19 cellular contexts compared by ENCODE assay signal in the genomic region with DNA sequence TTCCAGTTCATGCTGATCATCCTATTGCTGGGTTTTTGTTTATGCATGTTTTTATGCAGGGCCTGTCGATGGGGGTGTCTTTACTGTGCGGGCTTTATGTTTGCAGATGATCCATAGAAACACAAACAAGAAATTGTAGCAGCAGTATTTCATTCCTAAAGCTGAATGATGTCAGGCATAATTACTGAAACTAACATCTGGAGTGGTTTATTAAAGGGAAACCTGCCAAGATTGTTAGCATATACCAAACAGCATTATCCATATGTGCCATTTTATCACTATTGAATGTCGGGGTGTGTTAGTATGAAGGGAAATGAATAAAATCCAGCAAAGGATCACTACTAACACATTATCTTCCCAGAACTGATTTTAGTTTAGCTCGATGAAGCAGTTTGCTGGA.
DNase-seq lines count a peak whose midpoint lies in the region; FAIRE-seq and TF ChIP-seq lines count a peak whose summit lies in the region.
"Had no signal": no experiment of that assay in that cellular context is flagged by ENCODE, and none has a peak within 500 bp of the region (broad histone marks: within the 10 kb centered on the region; RNA-seq: fewer than 3 reads in every experiment).

No MANE protein-coding gene starts in this region.

- H2BK5ac ChIP-seq in mesenchymal stem cell (ENCODE audit: low read depth, low read length, poor library complexity, severe bottlenecking), result no peak overlapping the region

- H3K27me3 ChIP-seq in mammary epithelial cell (ENCODE audit: insufficient read depth, low read length) (no peaks in the 10 kb centered on the region), mesenchymal stem cell (ENCODE audit: control insufficient read depth in 1 of 2, insufficient read depth in 1 of 2, low read length in 2 of 2) (no peaks in the 10 kb centered on the region)

- H3K27ac ChIP-seq in mammary epithelial cell (ENCODE audit: insufficient read depth, low read depth, low read length), result no peak overlapping the region
- H3K27ac ChIP-seq in mesenchymal stem cell (ENCODE audit: low read length, poor library complexity, severe bottlenecking), result no peak overlapping the region

- no TSS peak for BruUV-seq in mammary epithelial cell (replicated peaks; lab: Mats Ljungman, UMichigan)

- H3K27me3 Mint-ChIP-seq in progenitor cell of endocrine pancreas, result no peaks in the 10 kb centered on the region
- H3K27me3 Mint-ChIP-seq: CD4-positive, alpha-beta T cell had no signal

- no peak overlapping the region for H4K91ac ChIP-seq in mesenchymal stem cell (ENCODE audit: low read length)

- H3K4me3 Mint-ChIP-seq in progenitor cell of endocrine pancreas (ENCODE audit: low read depth), result no peak overlapping the region
- H3K4me3 Mint-ChIP-seq: CD4-positive, alpha-beta T cell had no signal

- no peak overlapping the region for H3K4ac ChIP-seq in mesenchymal stem cell (ENCODE audit: low read depth in 1 of 2, low read length in 2 of 2)

- in situ Hi-C loops in mammary epithelial cell (cut with MboI; ENCODE audit: low sequenced_read_pairs in 2 of 2), result no loop called here

- H2AK5ac ChIP-seq in mesenchymal stem cell (ENCODE audit: low read length, severe bottlenecking), result no peak overlapping the region

- no peak for TF ChIP-seq CTCF in choroid plexus epithelial cell (conservative IDR thresholded peaks at IDR 0.05; ENCODE audit: low read depth, low read length)
- TF ChIP-seq CTCF in mammary epithelial cell (conservative IDR thresholded peaks at IDR 0.05 in 1 of 2, IDR thresholded peaks at IDR 0.05 in 1 of 2; ENCODE audit: extremely low read depth in 1 of 2, insufficient read depth in 1 of 2, low read depth in 1 of 2, low read length in 2 of 2), result no peak
- TF ChIP-seq CTCF in progenitor cell of endocrine pancreas (IDR thresholded peaks at IDR 0.05; ENCODE audit: unreplicated experiment), result no peak

- H3K79me2 ChIP-seq in mammary epithelial cell (ENCODE audit: insufficient read depth, low read length), result peaks cover 15% of the 10 kb centered on the region

- H3K9ac ChIP-seq in mammary epithelial cell (ENCODE audit: insufficient read depth, low read length), result no peak overlapping the region
- no peak overlapping the region for H3K9ac ChIP-seq in mesenchymal stem cell (ENCODE audit: low read length)

- H2BK120ac ChIP-seq in mesenchymal stem cell (ENCODE audit: low read depth, low read length), result no peak overlapping the region

- no peaks in the 10 kb centered on the region for H3K4me1 Mint-ChIP-seq in progenitor cell of endocrine pancreas (ENCODE audit: low read depth)

- H3K9me3 ChIP-seq in mammary epithelial cell (replicated peaks; ENCODE audit: insufficient read depth, low read length), result no peaks in the 10 kb centered on the region
- H3K9me3 ChIP-seq in mesenchymal stem cell (ENCODE audit: control insufficient read depth, low read length), result no peaks in the 10 kb centered on the region
- H3K9me3 ChIP-seq: Caco-2 had no signal

- no peak overlapping the region for H3K4me3 ChIP-seq in choroid plexus epithelial cell (ENCODE audit: low read depth, low read length)
- no peak overlapping the region for H3K4me3 ChIP-seq in mammary epithelial cell (replicated peaks in 1 of 3; ENCODE audit: insufficient read depth in 1 of 3, low read depth in 2 of 3, low read length in 3 of 3)
- H3K4me3 ChIP-seq in mesenchymal stem cell (ENCODE audit: insufficient read depth in 1 of 2, low read depth in 1 of 2, low read length in 2 of 2), result no peak overlapping the region
- H3K4me3 ChIP-seq: GM12878, K562 had no signal

- no peak for FAIRE-seq in GM12892 (lab: Jason Lieb, UNC)
- FAIRE-seq: GM12878, K562 had no signal

- no peak for TF ChIP-seq POLR2A in GM12892 (IDR thresholded peaks at IDR 0.05; ENCODE audit: low read depth, low read length)

- peak; percentile 8 for DNase-seq in NCI-H1105 treated with DMSO at 0.1 percent for 48 hours (lab: John Stamatoyannopoulos, UW)
- no peak for DNase-seq in NCI-H1105 (lab: John Stamatoyannopoulos, UW)
- peak; percentile 83 for DNase-seq in NCI-H1694 treated with DMSO at 0.1 percent for 48 hours (lab: John Stamatoyannopoulos, UW)
- peak; percentile 24 for DNase-seq in choroid plexus epithelial cell (ENCODE audit: low read depth)
- DNase-seq in mammary epithelial cell, result no peak
- DNase-seq in progenitor cell of endocrine pancreas (ENCODE audit: low spot score, unreplicated experiment), result no peak
- no peak for DNase-seq in mesenchymal stem cell
- DNase-seq in GM12892 (ENCODE audit: insufficient read length), result no peak
- DNase-seq: Caco-2; CD4-positive, alpha-beta T cell; EL; GOT3; NCI-H2029; NCI-H446; NCI-H526 treated with DMSO at 0.1 percent for 48 hours; OCI-M1; SHP77 treated with DMSO at 0.1 percent for 48 hours had no signal

- H3K4me2 ChIP-seq in mammary epithelial cell (ENCODE audit: insufficient read depth, low read depth, low read length), result no peak overlapping the region
- H3K4me2 ChIP-seq in mesenchymal stem cell (ENCODE audit: low read length, poor library complexity, severe bottlenecking), result no peak overlapping the region

- H4K8ac ChIP-seq in mesenchymal stem cell (ENCODE audit: low read length), result no peak overlapping the region

- no peak overlapping the region for H3K18ac ChIP-seq in mesenchymal stem cell (ENCODE audit: low read depth in 1 of 2, low read length in 2 of 2)

- no peaks in the 10 kb centered on the region for H3K9me3 Mint-ChIP-seq in progenitor cell of endocrine pancreas (ENCODE audit: low read depth)
- H3K9me3 Mint-ChIP-seq: CD4-positive, alpha-beta T cell had no signal

- CTCF ChIA-PET in mammary epithelial cell (lab: Charles Lee; ENCODE audit: low non-redundant PET), result no interaction called here

- dilution Hi-C loops in mammary epithelial cell (cut with HindIII; ENCODE audit: low sequenced_read_pairs), result no loop called here

- H3K36me3 ChIP-seq in mammary epithelial cell (ENCODE audit: insufficient read depth, low read length) (no peaks in the 10 kb centered on the region), mesenchymal stem cell (ENCODE audit: control insufficient read depth in 1 of 2, insufficient read depth in 2 of 2, low read depth in 1 of 2, low read length in 2 of 2) (no peaks in the 10 kb centered on the region)

- no peak overlapping the region for H3K14ac ChIP-seq in mesenchymal stem cell (ENCODE audit: low read length in 2 of 2)

- H3K27ac Mint-ChIP-seq in progenitor cell of endocrine pancreas, result no peak overlapping the region
- H3K27ac Mint-ChIP-seq: CD4-positive, alpha-beta T cell had no signal

- no peak overlapping the region for H2BK15ac ChIP-seq in mesenchymal stem cell (ENCODE audit: low read depth, poor library complexity, severe bottlenecking)

- H4K20me1 ChIP-seq in mammary epithelial cell (ENCODE audit: insufficient read depth, low read length), result no peaks in the 10 kb centered on the region

- H3K79me1 ChIP-seq in mesenchymal stem cell (replicated peaks; ENCODE audit: low read length, poor library complexity, severe bottlenecking), result peaks cover 23% of the 10 kb centered on the region

- no peak overlapping the region for H3K23ac ChIP-seq in mesenchymal stem cell (ENCODE audit: low read length in 2 of 2)

- H3K36me3 Mint-ChIP-seq in progenitor cell of endocrine pancreas (ENCODE audit: insufficient read depth), result no peaks in the 10 kb centered on the region

- H2BK12ac ChIP-seq in mesenchymal stem cell (ENCODE audit: low read length in 2 of 2), result no peak overlapping the region

- no peaks in the 10 kb centered on the region for H3K4me1 ChIP-seq in mammary epithelial cell (ENCODE audit: insufficient read depth, low read length)
- H3K4me1 ChIP-seq in mesenchymal stem cell (ENCODE audit: control insufficient read depth, insufficient read depth, low read depth, low read length), result no peaks in the 10 kb centered on the region

- WGBS in mammary epithelial cell (ENCODE audit: low coverage, missing lambda C conversion rate), result 98% methylated on average over 4 of the region's 4 CpGs
- no CpG with 5 or more reads among the region's 4 CpGs for WGBS in mesenchymal stem cell

- intact Hi-C loops in mammary epithelial cell (cut with micrococcal nuclease), result no loop called here

- H2AFZ ChIP-seq in mammary epithelial cell (ENCODE audit: low read depth, low read length), result no peak overlapping the region
- H2AFZ ChIP-seq in mesenchymal stem cell (ENCODE audit: low read depth, low read length), result no peak overlapping the region

Comparison
In these comparisons a context has a peak if more than half of its experiments do, and no peak if none do; other contexts are left out.
1. DNase-seq: peak in NCI-H1105 treated with DMSO at 0.1 percent for 48 hours (single experiment), NCI-H1694 treated with DMSO at 0.1 percent for 48 hours (single experiment) and choroid plexus epithelial cell (single experiment); none in NCI-H1105 (single experiment), mammary epithelial cell (single experiment), progenitor cell of endocrine pancreas (single experiment), mesenchymal stem cell (single experiment) and GM12892 (single experiment).